In the genomic region with DNA sequence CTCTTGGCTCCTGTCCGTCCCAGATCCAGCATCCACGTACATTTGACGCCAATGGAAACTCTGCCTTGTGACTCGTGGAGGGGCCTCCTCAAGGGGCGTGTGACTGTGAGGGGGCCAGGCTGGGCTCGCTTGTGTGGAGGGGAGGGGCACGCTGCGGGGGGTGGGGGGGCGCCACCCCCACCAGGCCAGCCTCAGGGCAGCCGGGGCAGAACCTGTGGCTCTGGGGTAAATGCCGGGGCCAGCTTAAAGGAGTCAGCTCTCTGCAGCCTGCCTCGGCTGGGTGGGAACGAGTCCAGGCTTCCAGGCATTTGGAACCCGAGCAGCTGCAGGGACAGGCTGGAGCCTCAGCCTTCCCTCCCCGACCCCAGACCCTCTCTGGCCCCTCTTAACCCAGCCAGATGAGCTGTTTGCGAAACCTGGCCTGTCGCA, we compare ENCODE assay signal across 12 cellular contexts.
DNase-seq lines count a peak whose midpoint lies in the region; ATAC-seq and TF ChIP-seq lines count a peak whose summit lies in the region.
"Had no signal": no experiment of that assay in that cellular context is flagged by ENCODE, and none has a peak within 500 bp of the region (broad histone marks: within the 10 kb centered on the region; RNA-seq: fewer than 3 reads in every experiment).

No MANE protein-coding gene starts in this region.

- in situ Hi-C loops in brain microvascular endothelial cell (cut with HindIII; ENCODE audit: low pct_ligation_motif_present, low sequenced_read_pairs) = no loop called here

- H3K27me3 ChIP-seq in brain microvascular endothelial cell (replicated peaks) = no peaks in the 10 kb centered on the region
- peaks cover 12% of the 10 kb centered on the region for H3K27me3 ChIP-seq in skeletal muscle satellite cell (ENCODE audit: control insufficient read depth, insufficient read depth, low read length)
- H3K27me3 ChIP-seq: uterus had no signal

- peaks cover 22% of the 10 kb centered on the region for H3K9me3 Mint-ChIP-seq in activated T-helper 2 cell treated with anti-CD3 and anti-CD28 coated beads, Interferon-gamma antibody, Interleukin-2, Interleukin-4, amounts not matched to agents 10 μg/mL and 5 μg/mL and 100 μg/mL, durations not matched to agents 14 hours and 24 hours and 36 hours

- no peak for TF ChIP-seq CTCF in brain microvascular endothelial cell (IDR thresholded peaks at IDR 0.05; ENCODE audit: low read depth, low read length, missing control alignments)

- H3K36me3 ChIP-seq in brain microvascular endothelial cell (replicated peaks) (no peaks in the 10 kb centered on the region), skeletal muscle satellite cell (ENCODE audit: insufficient read depth, low read length) (no peaks in the 10 kb centered on the region)
- H3K36me3 ChIP-seq: uterus had no signal

- no peak for ATAC-seq in HG02884 (IDR thresholded peaks at IDR 0.05; ENCODE audit: unreplicated experiment)

- no peaks in the 10 kb centered on the region for H3K9me3 ChIP-seq in skeletal muscle satellite cell (replicated peaks; ENCODE audit: low read length)
- H3K9me3 ChIP-seq: uterus had no signal

- H3K27ac ChIP-seq in brain microvascular endothelial cell = peak overlapping the region; percentile 96

- peak overlapping the region; percentile 32 for H3K4me3 ChIP-seq in brain microvascular endothelial cell (ENCODE audit: low read depth, low read length)
- H3K4me3 ChIP-seq in skeletal muscle satellite cell (ENCODE audit: low read length) = peak overlapping the region; percentile 8

- H3K9ac ChIP-seq in skeletal muscle satellite cell (ENCODE audit: low read depth, low read length) = peak overlapping the region; percentile 71

- H3K36me3 Mint-ChIP-seq in activated T-helper 2 cell treated with anti-CD3 and anti-CD28 coated beads, Interferon-gamma antibody, Interleukin-2, Interleukin-4, amounts not matched to agents 10 μg/mL and 5 μg/mL and 100 μg/mL, durations not matched to agents 14 hours and 24 hours and 36 hours (ENCODE audit: low read depth) = no peaks in the 10 kb centered on the region

- DNase-seq in GM03348 (ENCODE audit: low spot score) (peak; percentile 70), brain microvascular endothelial cell (no peak), iPS-NIHi11 (ENCODE audit: low spot score) (peak; percentile 58), NCI-H1694 treated with DMSO at 0.1 percent for 48 hours (lab: John Stamatoyannopoulos, UW) (no peak)
- no peak for DNase-seq in activated T-helper 2 cell treated with anti-CD3 and anti-CD28 coated beads, Interferon-gamma antibody, Interleukin-2, Interleukin-4, amounts not matched to agents 10 μg/mL and 5 μg/mL and 100 μg/mL, durations not matched to agents 14 hours and 24 hours and 36 hours (ENCODE audit: low spot score)
- no peak for DNase-seq in activated CD4-positive, alpha-beta T cell treated with anti-CD3 and anti-CD28 coated beads, Interleukin-2, amount 50 U/mL, for 1 hour
- DNase-seq: activated T-cell treated with anti-CD3 and anti-CD28 coated beads, Interleukin-2, amount 50 U/mL, for 1 hour; cortex of kidney; T-helper 1 cell had no signal

- H3K4me1 Mint-ChIP-seq in activated T-helper 2 cell treated with anti-CD3 and anti-CD28 coated beads, Interferon-gamma antibody, Interleukin-2, Interleukin-4, amounts not matched to agents 10 μg/mL and 5 μg/mL and 100 μg/mL, durations not matched to agents 14 hours and 24 hours and 36 hours (ENCODE audit: low read depth) = no peaks in the 10 kb centered on the region

- no peak overlapping the region for H3K27ac Mint-ChIP-seq in activated T-helper 2 cell treated with anti-CD3 and anti-CD28 coated beads, Interferon-gamma antibody, Interleukin-2, Interleukin-4, amounts not matched to agents 10 μg/mL and 5 μg/mL and 100 μg/mL, durations not matched to agents 14 hours and 24 hours and 36 hours

- H3K27me3 Mint-ChIP-seq in activated T-helper 2 cell treated with anti-CD3 and anti-CD28 coated beads, Interferon-gamma antibody, Interleukin-2, Interleukin-4, amounts not matched to agents 10 μg/mL and 5 μg/mL and 100 μg/mL, durations not matched to agents 14 hours and 24 hours and 36 hours (ENCODE audit: low read depth) = peaks cover 4% of the 10 kb centered on the region

- peak overlapping the region; percentile 70 for H3K4me2 ChIP-seq in skeletal muscle satellite cell (ENCODE audit: low read length)

- intact Hi-C loops in activated T-helper 2 cell treated with anti-CD3 and anti-CD28 coated beads, Interferon-gamma antibody, Interleukin-2, Interleukin-4, amounts not matched to agents 10 μg/mL and 5 μg/mL and 100 μg/mL, durations not matched to agents 14 hours and 24 hours and 36 hours (cut with micrococcal nuclease) = no loop called here

- H3K4me1 ChIP-seq in skeletal muscle satellite cell (ENCODE audit: control insufficient read depth, insufficient read depth, low read length) = peaks cover 31% of the 10 kb centered on the region
- H3K4me1 ChIP-seq: uterus had no signal

- H3K4me3 Mint-ChIP-seq in activated T-helper 2 cell treated with anti-CD3 and anti-CD28 coated beads, Interferon-gamma antibody, Interleukin-2, Interleukin-4, amounts not matched to agents 10 μg/mL and 5 μg/mL and 100 μg/mL, durations not matched to agents 14 hours and 24 hours and 36 hours (ENCODE audit: low read depth) = no peak overlapping the region

Comparison
In these comparisons a context has a peak if more than half of its experiments do, and no peak if none do; other contexts are left out.
1. DNase-seq: peak in GM03348 (single experiment) and iPS-NIHi11 (single experiment); none in brain microvascular endothelial cell (single experiment), activated T-helper 2 cell treated with anti-CD3 and anti-CD28 coated beads, Interferon-gamma antibody, Interleukin-2, Interleukin-4, amounts not matched to agents 10 μg/mL and 5 μg/mL and 100 μg/mL, durations not matched to agents 14 hours and 24 hours and 36 hours (single experiment), activated CD4-positive, alpha-beta T cell treated with anti-CD3 and anti-CD28 coated beads, Interleukin-2, amount 50 U/mL, for 1 hour (single experiment) and NCI-H1694 treated with DMSO at 0.1 percent for 48 hours (single experiment).